Comparison of ENCODE assay signal across 24 cellular contexts in genomic region chr10:14329609-14330246, GRCh38. TPM values are rescaled to one million over a fixed set of nuclear protein-coding genes. Genes with fewer than 3 reads are reported as not detected.
DNase-seq lines count a peak whose midpoint lies in the region; FAIRE-seq and TF ChIP-seq lines count a peak whose summit lies in the region.
"Had no signal": no experiment of that assay in that cellular context is flagged by ENCODE, and none has a peak within 500 bp of the region (broad histone marks: within the 10 kb centered on the region; RNA-seq: fewer than 3 reads in every experiment).

No MANE protein-coding gene starts in this region.

- intact Hi-C loops in uterus (cut with DNase I; ENCODE audit: low total_unique reads), result no loop called here

- TF ChIP-seq CTCF in uterus (IDR thresholded peaks at IDR 0.05), result no peak

- no peak overlapping the region for H3K27ac ChIP-seq in iPS-18a (ENCODE audit: low read length)
- no peak overlapping the region for H3K27ac ChIP-seq in uterus
- H3K27ac ChIP-seq: epithelial cell of prostate, ovary, upper lobe of right lung had no signal

- peak overlapping the region; percentile 23 for H3K4me3 ChIP-seq in iPS-18a (ENCODE audit: low read length)
- H3K4me3 ChIP-seq in uterus, result no peak overlapping the region
- H3K4me3 ChIP-seq: ovary, upper lobe of right lung had no signal

- FAIRE-seq in RCC 7860 (lab: Jason Lieb, UNC), result no peak
- FAIRE-seq: small intestine had no signal

- H3K4me1 ChIP-seq in ES-I3 (ENCODE audit: insufficient read depth, low read length) (peaks cover 27% of the 10 kb centered on the region), iPS-18a (ENCODE audit: control insufficient read depth, low read depth, low read length) (peaks cover 26% of the 10 kb centered on the region), uterus (no peaks in the 10 kb centered on the region)
- H3K4me1 ChIP-seq: upper lobe of right lung had no signal

- H3K9me3 ChIP-seq in ES-I3 (ENCODE audit: control insufficient read depth, insufficient read depth, low read length) (no peaks in the 10 kb centered on the region), iPS-18a (ENCODE audit: control insufficient read depth, low read depth, low read length) (no peaks in the 10 kb centered on the region), uterus (no peaks in the 10 kb centered on the region)
- H3K9me3 ChIP-seq: gastroesophageal sphincter, ovary, upper lobe of right lung had no signal

- H3K9ac ChIP-seq in ES-I3 (ENCODE audit: low read depth, low read length) (peak overlapping the region; percentile 14; the same call in 1 of the 2 replicates), iPS-18a (ENCODE audit: low read length) (no peak overlapping the region)

- DNase-seq in RCC 7860 (ENCODE audit: low spot score) (peak; percentile 32), occipital lobe (lab: John Stamatoyannopoulos, UW) (peak; percentile 51), DMS79 (lab: John Stamatoyannopoulos, UW) (no peak), uterus (no peak), NCI-H82 treated with DMSO at 0.1 percent for 48 hours (lab: John Stamatoyannopoulos, UW; ENCODE audit: unreplicated experiment) (no peak)
- DNase-seq in stimulated activated CD4-positive, alpha-beta T cell treated with anti-CD3 and anti-CD28 coated beads, Interleukin-12 subunit alpha, Interleukin-12 subunit beta, amount 100 ng/mL, for 4 hours, result no peak
- DNase-seq: ACHN; activated CD4-positive, alpha-beta T cell treated with anti-CD3 and anti-CD28 coated beads for 36 hours; activated CD8-positive, alpha-beta memory T cell treated with anti-CD3 and anti-CD28 coated beads, Interleukin-2, amount 50 U/mL, for 4 hours; activated gamma-delta T cell treated with Interleukin-2 at 50 U/mL for 16 hours; CD4-positive, alpha-beta T cell; DMS79 treated with DMSO at 0.1 percent for 48 hours; KG1; midbrain; NCI-H1105 treated with DMSO at 0.1 percent for 48 hours; SIG-M5; small intestine; T-helper 9 cell; upper lobe of right lung had no signal

- H3K27me3 ChIP-seq in iPS-18a (ENCODE audit: control insufficient read depth, insufficient read depth, low read length) (no peaks in the 10 kb centered on the region), uterus (no peaks in the 10 kb centered on the region)
- H3K27me3 ChIP-seq: ovary had no signal

- H3K36me3 ChIP-seq in ES-I3 (ENCODE audit: insufficient read depth, low read length) (no peaks in the 10 kb centered on the region), iPS-18a (ENCODE audit: control insufficient read depth, low read depth, low read length) (no peaks in the 10 kb centered on the region), uterus (no peaks in the 10 kb centered on the region)
- H3K36me3 ChIP-seq: gastroesophageal sphincter, ovary, upper lobe of right lung had no signal

- no peak for TF ChIP-seq POLR2A in uterus (IDR thresholded peaks at IDR 0.05)

RNA-seq across cellular contexts. Expression of gene FRMD4A, which starts 1.0 kb away (rescaled TPM):
- 153 TPM for total RNA-seq in occipital lobe
- total RNA-seq in uterus, result 10 to 100 TPM in 2 of 4 donors, 1 to 10 TPM in 2; 5.6 to 34.1 (median 19.4) TPM

Comparison
In these comparisons a context has a peak if more than half of its experiments do, and no peak if none do; other contexts are left out.
1. DNase-seq: peak in RCC 7860 (single experiment) and occipital lobe (single experiment); none in DMS79 (single experiment), stimulated activated CD4-positive, alpha-beta T cell treated with anti-CD3 and anti-CD28 coated beads, Interleukin-12 subunit alpha, Interleukin-12 subunit beta, amount 100 ng/mL, for 4 hours (single experiment), uterus (0 of 2) and NCI-H82 treated with DMSO at 0.1 percent for 48 hours (single experiment).